16 cellular contexts compared by ENCODE assay signal in the genomic region with DNA sequence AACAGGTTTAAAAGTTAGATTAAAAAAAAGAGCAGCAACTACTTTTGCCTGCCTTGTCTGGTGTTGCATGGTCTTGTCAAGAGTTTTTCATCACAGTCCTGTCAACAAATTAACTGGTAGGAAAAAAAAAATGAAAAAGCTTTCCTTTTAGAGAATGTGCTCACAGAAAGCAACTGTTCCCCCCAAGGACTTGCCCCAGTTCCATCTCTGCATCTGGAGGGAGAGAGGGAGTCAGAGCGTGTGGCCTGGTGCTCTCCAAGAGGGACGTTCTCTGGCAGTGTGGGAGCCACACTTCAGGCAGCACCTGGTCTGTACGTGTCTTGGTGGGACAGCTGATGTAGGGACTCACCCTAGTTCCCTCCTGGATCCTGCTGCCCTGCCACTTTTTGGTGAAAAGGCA.
A peak's percentile ranks its signal among the peaks of the same experiment; 100 is the strongest.
DNase-seq lines count a peak whose midpoint lies in the region; ATAC-seq, FAIRE-seq and TF ChIP-seq lines count a peak whose summit lies in the region.
"Had no signal": no experiment of that assay in that cellular context is flagged by ENCODE, and none has a peak within 500 bp of the region (broad histone marks: within the 10 kb centered on the region; RNA-seq: fewer than 3 reads in every experiment).

No MANE protein-coding gene starts in this region.

- H3K23ac ChIP-seq in neuronal stem cell (ENCODE audit: low read depth, low read length, poor library complexity): no peak overlapping the region

- no peak overlapping the region for H3K14ac ChIP-seq in neuronal stem cell (ENCODE audit: low read length)

- H3K9me3 ChIP-seq in heart left ventricle: no peaks in the 10 kb centered on the region
- peaks cover 0 to 2% of the 10 kb centered on the region in 2 donors for H3K9me3 ChIP-seq in neuronal stem cell (replicated peaks in 1 of 2; ENCODE audit: control insufficient read depth in 2 of 2, insufficient read depth in 1 of 2, low read depth in 1 of 2, low read length in 2 of 2)
- H3K9me3 ChIP-seq in naive thymus-derived CD4-positive, alpha-beta T cell (ENCODE audit: control insufficient read depth in 2 of 3, low read length in 3 of 3): no peaks in the 10 kb centered on the region

- H4K8ac ChIP-seq in neuronal stem cell (ENCODE audit: low read depth, low read length): no peak overlapping the region

- peak; percentile 56 for ATAC-seq in Right ventricle myocardium superior (ENCODE audit: poor library complexity)
- ATAC-seq in heart left ventricle: peak; percentile 45 to 68 (median 54)
- no peak for ATAC-seq in naive thymus-derived CD4-positive, alpha-beta T cell
- no peak for ATAC-seq in GM21717 (IDR thresholded peaks at IDR 0.05; ENCODE audit: unreplicated experiment)
- ATAC-seq: GM12878, HCT116, HepG2 had no signal

- H3K4ac ChIP-seq in neuronal stem cell (ENCODE audit: low read length): no peak overlapping the region

- no peak overlapping the region for H3K4me3 Mint-ChIP-seq in naive thymus-derived CD4-positive, alpha-beta T cell
- H3K4me3 Mint-ChIP-seq: CD4-positive, CD25-positive, alpha-beta regulatory T cell had no signal

- no peak overlapping the region for H2AK5ac ChIP-seq in neuronal stem cell (ENCODE audit: low read depth, low read length)

- H2AFZ ChIP-seq in neuronal stem cell (ENCODE audit: low read length): no peak overlapping the region

- no peak overlapping the region for H2BK12ac ChIP-seq in neuronal stem cell (ENCODE audit: low read length)

- peak overlapping the region in 1 of 9 donors; percentile 43 for H3K27ac Mint-ChIP-seq in naive thymus-derived CD4-positive, alpha-beta T cell
- H3K27ac Mint-ChIP-seq: CD4-positive, CD25-positive, alpha-beta regulatory T cell had no signal

- H2BK120ac ChIP-seq in neuronal stem cell (ENCODE audit: low read depth, low read length): no peak overlapping the region

- no peak overlapping the region for H4K91ac ChIP-seq in neuronal stem cell (ENCODE audit: low read depth, low read length, poor library complexity)

- no peaks in the 10 kb centered on the region for H3K36me3 ChIP-seq in heart left ventricle
- H3K36me3 ChIP-seq in neuronal stem cell (replicated peaks in 1 of 2; ENCODE audit: control insufficient read depth in 2 of 2, insufficient read depth in 2 of 2, low read length in 2 of 2): no peaks in the 10 kb centered on the region
- no peaks in the 10 kb centered on the region for H3K36me3 ChIP-seq in naive thymus-derived CD4-positive, alpha-beta T cell (ENCODE audit: control insufficient read depth in 2 of 3, insufficient read depth in 3 of 3, low read length in 3 of 3)
- H3K36me3 ChIP-seq: BLaER1 treated with 17β-estradiol and CSF1 and Interleukin-3, amounts not matched to agents 10 nM and 100 nM had no signal

- H3K27me3 Mint-ChIP-seq in naive thymus-derived CD4-positive, alpha-beta T cell: peaks cover 0 to 23% (median 9%) of the 10 kb centered on the region in 5 donors

- H2BK15ac ChIP-seq in neuronal stem cell (ENCODE audit: low read length): no peak overlapping the region

- no peaks in the 10 kb centered on the region for H3K36me3 Mint-ChIP-seq in naive thymus-derived CD4-positive, alpha-beta T cell
- H3K36me3 Mint-ChIP-seq: CD4-positive, CD25-positive, alpha-beta regulatory T cell had no signal

- no peaks in the 10 kb centered on the region for H3K79me1 ChIP-seq in neuronal stem cell (ENCODE audit: low read depth, low read length)

- H3K9me3 Mint-ChIP-seq in naive thymus-derived CD4-positive, alpha-beta T cell: no peaks in the 10 kb centered on the region
- H3K9me3 Mint-ChIP-seq: CD4-positive, CD25-positive, alpha-beta regulatory T cell had no signal

- CTCF ChIA-PET in naive thymus-derived CD4-positive, alpha-beta T cell (lab: Charles Lee): no interaction called here

- no peak for FAIRE-seq in urothelium cell line (lab: Jason Lieb, UNC)
- FAIRE-seq: GM12878, GM18507, HepG2, HTR-8/SVneo had no signal

- H3K9ac ChIP-seq in neuronal stem cell (ENCODE audit: low read depth, low read length, poor library complexity): no peak overlapping the region
- H3K9ac ChIP-seq: BLaER1 treated with 17β-estradiol and CSF1 and Interleukin-3, amounts not matched to agents 10 nM and 100 nM had no signal

- H3K18ac ChIP-seq in neuronal stem cell (ENCODE audit: low read length): peak overlapping the region; percentile 50

- H3K4me3 ChIP-seq in heart left ventricle (no peak overlapping the region), neuronal stem cell (ENCODE audit: low read length in 2 of 2) (peak overlapping the region in 1 of 2 donors; percentile 52)
- H3K4me3 ChIP-seq in naive thymus-derived CD4-positive, alpha-beta T cell (ENCODE audit: low read length): no peak overlapping the region
- H3K4me3 ChIP-seq: BLaER1 treated with 17β-estradiol and CSF1 and Interleukin-3, amounts not matched to agents 10 nM and 100 nM; GM12878 had no signal

- DNase-seq in Right ventricle myocardium superior (no peak), cardiac septum (ENCODE audit: low spot score) (no peak), heart left ventricle (peak in 1 of 5 donors; percentile 57), neuronal stem cell (ENCODE audit: low spot score) (no peak), urothelium cell line (ENCODE audit: low spot score) (no peak)
- DNase-seq in naive thymus-derived CD4-positive, alpha-beta T cell: no peak
- DNase-seq: ACHN; CD4-positive, CD25-positive, alpha-beta regulatory T cell; DMS79 had no signal

- TF ChIP-seq CTCF in heart left ventricle (IDR thresholded peaks at IDR 0.05): no peak

- H2BK5ac ChIP-seq in neuronal stem cell (ENCODE audit: low read length): no peak overlapping the region

- H3K4me1 ChIP-seq in heart left ventricle (peaks cover 0 to 26% (median 4%) of the 10 kb centered on the region in 12 donors), neuronal stem cell (ENCODE audit: control insufficient read depth in 2 of 2, insufficient read depth in 1 of 2, low read depth in 1 of 2, low read length in 2 of 2) (peaks cover 2 to 4% of the 10 kb centered on the region in 2 donors)
- H3K4me1 ChIP-seq in naive thymus-derived CD4-positive, alpha-beta T cell (ENCODE audit: control insufficient read depth in 2 of 2, insufficient read depth in 2 of 2, low read length in 2 of 2): no peaks in the 10 kb centered on the region

- intact Hi-C loops in Right ventricle myocardium superior (cut with DNase I): no loop called here
- intact Hi-C loops in cardiac septum (cut with DNase I): no loop called here
- intact Hi-C loops in heart left ventricle (cut with DNase I): loop anchor here in 1 of 10 donors (10.0 kb wide), 1 partner anchor 186 kb away; no protein-coding TSS in a partner anchor
- intact Hi-C loops in naive thymus-derived CD4-positive, alpha-beta T cell (cut with micrococcal nuclease): no loop called here

- H3K27me3 ChIP-seq in heart left ventricle (no peaks in the 10 kb centered on the region), neuronal stem cell (ENCODE audit: control insufficient read depth in 3 of 3, insufficient read depth in 3 of 3, low read depth in 1 of 3, low read length in 3 of 3) (peaks cover 0 to 10% (median 0%) of the 10 kb centered on the region in 3 experiments)
- no peaks in the 10 kb centered on the region for H3K27me3 ChIP-seq in naive thymus-derived CD4-positive, alpha-beta T cell (ENCODE audit: control insufficient read depth in 2 of 2, insufficient read depth in 2 of 2, low read length in 2 of 2)
- H3K27me3 ChIP-seq: BLaER1 treated with 17β-estradiol and CSF1 and Interleukin-3, amounts not matched to agents 10 nM and 100 nM had no signal

- WGBS in heart left ventricle, 4 donors: 62 to 78% (median 76%) methylated on average over 3 of the region's 3 CpGs
- WGBS in neuronal stem cell (ENCODE audit: extremely low coverage in 2 of 2, insufficient read length in 2 of 2, insufficient replicate concordance in 1 of 2), 2 donors: no CpG with 5 or more reads among the region's 3 CpGs

- POLR2A ChIA-PET in naive thymus-derived CD4-positive, alpha-beta T cell (lab: Charles Lee): no interaction called here

- H3K4me1 Mint-ChIP-seq in naive thymus-derived CD4-positive, alpha-beta T cell: no peaks in the 10 kb centered on the region
- H3K4me1 Mint-ChIP-seq: CD4-positive, CD25-positive, alpha-beta regulatory T cell had no signal

- no peak for TF ChIP-seq POLR2A in heart left ventricle (IDR thresholded peaks at IDR 0.05)

- H3K27ac ChIP-seq in heart left ventricle (peak overlapping the region in 5 of 12 donors; percentile 14 to 54 (median 25)), neuronal stem cell (replicated peaks; ENCODE audit: low read length) (no peak overlapping the region)
- H3K27ac ChIP-seq in naive thymus-derived CD4-positive, alpha-beta T cell (ENCODE audit: low read depth, low read length): no peak overlapping the region
- H3K27ac ChIP-seq: BLaER1 treated with 17β-estradiol and CSF1 and Interleukin-3, amounts not matched to agents 10 nM and 100 nM had no signal

- H3K4me2 ChIP-seq in neuronal stem cell (ENCODE audit: insufficient read depth, low read length, poor library complexity, severe bottlenecking): no peak overlapping the region
- H3K4me2 ChIP-seq: BLaER1 treated with 17β-estradiol and CSF1 and Interleukin-3, amounts not matched to agents 10 nM and 100 nM had no signal

Comparison
In these comparisons a context has a peak if more than half of its experiments do, and no peak if none do; other contexts are left out.
1. ATAC-seq: peak in Right ventricle myocardium superior (single experiment) and heart left ventricle (4 of 4); none in naive thymus-derived CD4-positive, alpha-beta T cell (single experiment) and GM21717 (single experiment).